Comparison of ENCODE assay signal across 1 cellular context in the genomic region with DNA sequence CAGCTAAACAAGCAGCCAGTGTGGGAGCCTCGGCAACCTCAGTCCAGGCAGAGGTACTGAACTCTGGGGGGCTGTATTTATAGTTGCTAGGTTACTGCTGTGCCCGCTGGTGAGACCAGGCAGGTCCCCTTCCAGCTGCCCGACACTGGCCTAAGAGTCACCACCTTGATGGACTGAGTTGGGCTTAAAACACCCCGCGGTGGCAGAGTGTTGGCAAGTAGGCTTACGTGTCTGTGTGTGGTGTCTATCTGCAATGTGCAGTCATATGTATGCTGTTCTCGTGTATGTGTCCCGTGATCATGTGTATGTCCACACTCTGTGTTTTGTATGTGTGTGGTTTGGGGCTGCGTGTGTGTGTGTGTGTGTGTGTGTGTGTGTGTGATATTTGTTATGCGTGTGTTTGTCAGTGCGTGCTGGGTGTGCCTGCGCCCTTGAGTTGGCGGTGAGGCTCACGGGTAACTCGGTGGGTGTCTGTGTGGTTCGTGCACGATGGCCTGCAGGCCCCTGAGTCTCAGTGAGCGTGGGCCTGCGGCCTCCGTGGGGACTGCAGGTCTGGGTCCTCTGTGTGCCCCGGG.
TF ChIP-seq lines count a peak whose summit lies in the region.

No MANE protein-coding gene starts in this region.

TF ChIP-seq in IMR-90, 13 proteins besides CTCF, POLR2A, EP300 and RAD21 (continued from another document):
- TF ChIP-seq, protein P1, sequence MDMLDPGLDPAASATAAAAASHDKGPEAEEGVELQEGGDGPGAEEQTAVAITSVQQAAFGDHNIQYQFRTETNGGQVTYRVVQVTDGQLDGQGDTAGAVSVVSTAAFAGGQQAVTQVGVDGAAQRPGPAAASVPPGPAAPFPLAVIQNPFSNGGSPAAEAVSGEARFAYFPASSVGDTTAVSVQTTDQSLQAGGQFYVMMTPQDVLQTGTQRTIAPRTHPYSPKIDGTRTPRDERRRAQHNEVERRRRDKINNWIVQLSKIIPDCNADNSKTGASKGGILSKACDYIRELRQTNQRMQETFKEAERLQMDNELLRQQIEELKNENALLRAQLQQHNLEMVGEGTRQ (IDR thresholded peaks at IDR 0.05; ENCODE audit: low read depth, low read length): no peak
- TF ChIP-seq MAFK (IDR thresholded peaks at IDR 0.05; ENCODE audit: low read depth, low read length) (no peak), BHLHE40 (IDR thresholded peaks at IDR 0.05; ENCODE audit: low read depth, low read length) (no peak), MXI1 (IDR thresholded peaks at IDR 0.05; ENCODE audit: borderline replicate concordance, low read depth, low read length) (no peak), CHD1 (IDR thresholded peaks at IDR 0.05; ENCODE audit: low read depth, low read length) (no peak), FOS (IDR thresholded peaks at IDR 0.05; ENCODE audit: low read depth, low read length) (no peak)
- TF ChIP-seq, protein P2, sequence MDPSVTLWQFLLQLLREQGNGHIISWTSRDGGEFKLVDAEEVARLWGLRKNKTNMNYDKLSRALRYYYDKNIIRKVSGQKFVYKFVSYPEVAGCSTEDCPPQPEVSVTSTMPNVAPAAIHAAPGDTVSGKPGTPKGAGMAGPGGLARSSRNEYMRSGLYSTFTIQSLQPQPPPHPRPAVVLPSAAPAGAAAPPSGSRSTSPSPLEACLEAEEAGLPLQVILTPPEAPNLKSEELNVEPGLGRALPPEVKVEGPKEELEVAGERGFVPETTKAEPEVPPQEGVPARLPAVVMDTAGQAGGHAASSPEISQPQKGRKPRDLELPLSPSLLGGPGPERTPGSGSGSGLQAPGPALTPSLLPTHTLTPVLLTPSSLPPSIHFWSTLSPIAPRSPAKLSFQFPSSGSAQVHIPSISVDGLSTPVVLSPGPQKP (IDR thresholded peaks at IDR 0.05; ENCODE audit: borderline replicate concordance, low read depth, low read length): no peak
